In the genomic region with DNA sequence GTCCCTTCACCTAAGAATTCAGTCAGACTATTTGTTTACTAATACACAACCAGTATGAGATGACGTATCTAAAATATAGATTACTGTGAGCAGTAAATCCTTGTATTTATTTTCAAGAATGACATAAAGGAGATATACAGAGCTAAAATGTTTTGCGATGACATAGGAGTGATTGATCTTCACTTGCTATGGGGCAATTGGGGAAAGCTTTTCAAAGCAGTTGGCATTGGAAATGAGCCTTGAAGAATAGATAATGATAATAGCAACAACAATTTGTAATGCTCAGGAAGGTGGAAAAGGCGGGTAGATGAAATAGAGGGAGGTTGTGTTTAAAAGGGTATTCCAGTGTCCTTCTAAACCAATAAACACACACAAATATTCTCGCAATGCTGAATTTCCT, we compare ENCODE assay signal across 24 cellular contexts.
DNase-seq lines count a peak whose midpoint lies in the region; TF ChIP-seq lines count a peak whose summit lies in the region.
"Had no signal": no experiment of that assay in that cellular context is flagged by ENCODE, and none has a peak within 500 bp of the region (broad histone marks: within the 10 kb centered on the region; RNA-seq: fewer than 3 reads in every experiment).

No MANE protein-coding gene starts in this region.

- H3K36me3 Mint-ChIP-seq in glutamatergic neuron (ENCODE audit: unreplicated experiment) (no peaks in the 10 kb centered on the region), neural progenitor cell (no peaks in the 10 kb centered on the region)
- H3K36me3 Mint-ChIP-seq: CD14-positive monocyte; CD4-positive, alpha-beta memory T cell; CD4-positive, CD25-positive, alpha-beta regulatory T cell; CD8-positive, alpha-beta memory T cell had no signal

- no peaks in the 10 kb centered on the region for H4K20me1 ChIP-seq in neural progenitor cell (ENCODE audit: low read depth)
- H4K20me1 ChIP-seq: BLaER1 had no signal

- no peak overlapping the region for H2AFZ ChIP-seq in neural progenitor cell (replicated peaks)

- DNase-seq in glutamatergic neuron (no peak), neural progenitor cell (ENCODE audit: low spot score) (no peak), iPS-NIHi11 (ENCODE audit: low spot score) (no peak), T1000 (lab: John Stamatoyannopoulos, UW) (no peak), NCI-H1694 (lab: John Stamatoyannopoulos, UW) (no peak)
- DNase-seq: 8988T; ACHN; BE2C; C1 segment of cervical spinal cord; CD4-positive, alpha-beta memory T cell; CD4-positive, CD25-positive, alpha-beta regulatory T cell; CD8-positive, alpha-beta memory T cell; COR-L47; DMS 273 treated with DMSO at 0.1 percent for 48 hours; DMS153; DMS53; DMS79; DND-41; EL; GDM1 had no signal

- H3K4me3 ChIP-seq in ectodermal cell (ENCODE audit: insufficient read depth, low read depth, low read length), result no peak overlapping the region
- H3K4me3 ChIP-seq in neural progenitor cell, result peak overlapping the region; percentile 11
- H3K4me3 ChIP-seq: BLaER1, GM12878 had no signal

- H3K4me1 Mint-ChIP-seq in glutamatergic neuron (ENCODE audit: low read depth, unreplicated experiment) (peaks cover 22% of the 10 kb centered on the region), neural progenitor cell (peaks cover 33% of the 10 kb centered on the region)
- H3K4me1 Mint-ChIP-seq: CD14-positive monocyte; CD4-positive, alpha-beta memory T cell; CD4-positive, CD25-positive, alpha-beta regulatory T cell; CD8-positive, alpha-beta memory T cell had no signal

- H3K4me3 Mint-ChIP-seq in glutamatergic neuron (ENCODE audit: unreplicated experiment), result no peak overlapping the region
- no peak overlapping the region for H3K4me3 Mint-ChIP-seq in neural progenitor cell
- H3K4me3 Mint-ChIP-seq: CD14-positive monocyte; CD4-positive, alpha-beta memory T cell; CD4-positive, CD25-positive, alpha-beta regulatory T cell; CD8-positive, alpha-beta memory T cell had no signal

- H3K9me3 ChIP-seq in ectodermal cell (ENCODE audit: control insufficient read depth, low read length) (no peaks in the 10 kb centered on the region), neural progenitor cell (ENCODE audit: low read depth) (no peaks in the 10 kb centered on the region)
- H3K9me3 ChIP-seq: BE2C, BLaER1 had no signal

- TF ChIP-seq CTCF in glutamatergic neuron (IDR thresholded peaks at IDR 0.05; ENCODE audit: partially characterized antibody, unreplicated experiment) (no peak), neural progenitor cell (IDR thresholded peaks at IDR 0.05) (no peak)

- H3K79me2 ChIP-seq in neural progenitor cell (ENCODE audit: low read depth), result no peaks in the 10 kb centered on the region

- peak overlapping the region; percentile 56 for H3K27ac ChIP-seq in ectodermal cell (ENCODE audit: insufficient read depth, low read depth, low read length, poor library complexity, severe bottlenecking)
- H3K27ac ChIP-seq in neural progenitor cell, result peak overlapping the region; percentile 76
- H3K27ac ChIP-seq: BLaER1 had no signal

- H3F3A ChIP-seq in neural progenitor cell (ENCODE audit: low read depth), result peaks cover 19% of the 10 kb centered on the region

- H3K27me3 ChIP-seq in ectodermal cell (ENCODE audit: control insufficient read depth, insufficient read depth, low read length, poor library complexity, severe bottlenecking) (no peaks in the 10 kb centered on the region), neural progenitor cell (no peaks in the 10 kb centered on the region)
- H3K27me3 ChIP-seq: BE2C, BLaER1 had no signal

- H3K27ac Mint-ChIP-seq in glutamatergic neuron (ENCODE audit: unreplicated experiment) (peak overlapping the region; percentile 62), neural progenitor cell (no peak overlapping the region)
- H3K27ac Mint-ChIP-seq: CD14-positive monocyte; CD4-positive, alpha-beta memory T cell; CD4-positive, CD25-positive, alpha-beta regulatory T cell; CD8-positive, alpha-beta memory T cell had no signal

- peaks cover 4% of the 10 kb centered on the region for H3K9me3 Mint-ChIP-seq in glutamatergic neuron (ENCODE audit: unreplicated experiment)
- no peaks in the 10 kb centered on the region for H3K9me3 Mint-ChIP-seq in neural progenitor cell

- no peaks in the 10 kb centered on the region for H3K36me3 ChIP-seq in ectodermal cell (ENCODE audit: control insufficient read depth, insufficient read depth, low read length)
- no peaks in the 10 kb centered on the region for H3K36me3 ChIP-seq in neural progenitor cell
- H3K36me3 ChIP-seq: BE2C, BLaER1 had no signal

- peaks cover 30% of the 10 kb centered on the region for H3K4me1 ChIP-seq in ectodermal cell (ENCODE audit: control insufficient read depth, insufficient read depth, low read length)
- peaks cover 35% of the 10 kb centered on the region for H3K4me1 ChIP-seq in neural progenitor cell
- H3K4me1 ChIP-seq: BE2C, BLaER1 had no signal

- no peak overlapping the region for H3K9ac ChIP-seq in neural progenitor cell
- H3K9ac ChIP-seq: BLaER1 had no signal

- peak overlapping the region; percentile 64 for H3K4me2 ChIP-seq in neural progenitor cell
- H3K4me2 ChIP-seq: BLaER1 had no signal

- H3K27me3 Mint-ChIP-seq in glutamatergic neuron (ENCODE audit: unreplicated experiment), result peaks cover 6% of the 10 kb centered on the region
- H3K27me3 Mint-ChIP-seq in neural progenitor cell (ENCODE audit: insufficient read depth, low read depth), result no peaks in the 10 kb centered on the region
- H3K27me3 Mint-ChIP-seq: CD4-positive, alpha-beta memory T cell; CD4-positive, CD25-positive, alpha-beta regulatory T cell; CD8-positive, alpha-beta memory T cell had no signal

- 90 to 100% methylated on average over 1 to 3 of the region's 4 CpGs for WGBS in ectodermal cell, 2 experiments
